In genomic region chr16:4515611-4516233, GRCh38 we compare ENCODE assay signal across 8 cellular contexts. TPM values are rescaled to one million over a fixed set of nuclear protein-coding genes. Genes with fewer than 3 reads are reported as not detected.
DNase-seq lines count a peak whose midpoint lies in the region; ATAC-seq, FAIRE-seq and TF ChIP-seq lines count a peak whose summit lies in the region.

No MANE protein-coding gene starts in this region.

- peak overlapping the region; percentile 76 for H3K4me3 Mint-ChIP-seq in activated CD8-positive, alpha-beta T cell treated with anti-CD3 and anti-CD28 coated beads, Interleukin-2, amount 10 ng/mL, durations not matched to agents 7 days and 5 days
- peak overlapping the region; percentile 24 to 75 (median 56) for H3K4me3 Mint-ChIP-seq in naive thymus-derived CD8-positive, alpha-beta T cell

- DNase-seq in GM12892 (ENCODE audit: insufficient read length), result no peak
- no peak for DNase-seq in activated CD8-positive, alpha-beta T cell treated with anti-CD3 and anti-CD28 coated beads, Interleukin-2, amount 10 ng/mL, durations not matched to agents 7 days and 5 days
- DNase-seq in naive thymus-derived CD8-positive, alpha-beta T cell, result no peak
- no peak for DNase-seq in LoVo (ENCODE audit: low spot score)

- ATAC-seq in HG03175 (IDR thresholded peaks at IDR 0.05; ENCODE audit: unreplicated experiment) (peak; percentile 57), HG02763 (IDR thresholded peaks at IDR 0.05; ENCODE audit: unreplicated experiment) (no peak), HG02840 (IDR thresholded peaks at IDR 0.05; ENCODE audit: low FRiP score, unreplicated experiment) (no peak), GM18519 (IDR thresholded peaks at IDR 0.05; ENCODE audit: low FRiP score, unreplicated experiment) (no peak)
- ATAC-seq in activated CD8-positive, alpha-beta T cell treated with anti-CD3 and anti-CD28 coated beads, Interleukin-2, amount 10 ng/mL, durations not matched to agents 7 days and 5 days, result peak; percentile 38
- peak; percentile 37 to 44 for ATAC-seq in naive thymus-derived CD8-positive, alpha-beta T cell

- POLR2A ChIA-PET in activated CD8-positive, alpha-beta T cell treated with anti-CD3 and anti-CD28 coated beads, Interleukin-2, amount 10 ng/mL, durations not matched to agents 7 days and 5 days (lab: Charles Lee), result interaction anchor here (0.9 to 1.7 kb wide), 3 partner anchors 10 to 39 kb away, joined by 3 to 13 read pairs (median 3); no protein-coding TSS in a partner anchor
- POLR2A ChIA-PET in naive thymus-derived CD8-positive, alpha-beta T cell (lab: Charles Lee), result interaction anchor here (0.5 to 2.0 kb wide), 5 partner anchors 12 to 590 kb away, joined by 3 to 14 read pairs (median 3); partner anchors contain the start of gene CDIP1

- H3K27ac Mint-ChIP-seq in activated CD8-positive, alpha-beta T cell treated with anti-CD3 and anti-CD28 coated beads, Interleukin-2, amount 10 ng/mL, durations not matched to agents 7 days and 5 days, result peak overlapping the region; percentile 97
- peak overlapping the region; percentile 85 to 95 (median 89) for H3K27ac Mint-ChIP-seq in naive thymus-derived CD8-positive, alpha-beta T cell

- peak; percentile 78 for FAIRE-seq in GM12892 (lab: Jason Lieb, UNC)

- no peaks in the 10 kb centered on the region for H3K9me3 Mint-ChIP-seq in activated CD8-positive, alpha-beta T cell treated with anti-CD3 and anti-CD28 coated beads, Interleukin-2, amount 10 ng/mL, durations not matched to agents 7 days and 5 days (ENCODE audit: insufficient read depth)
- no peaks in the 10 kb centered on the region for H3K9me3 Mint-ChIP-seq in naive thymus-derived CD8-positive, alpha-beta T cell

- no peaks in the 10 kb centered on the region for H3K27me3 Mint-ChIP-seq in activated CD8-positive, alpha-beta T cell treated with anti-CD3 and anti-CD28 coated beads, Interleukin-2, amount 10 ng/mL, durations not matched to agents 7 days and 5 days (ENCODE audit: low read depth)
- H3K27me3 Mint-ChIP-seq in naive thymus-derived CD8-positive, alpha-beta T cell, result no peaks in the 10 kb centered on the region

- no peak for TF ChIP-seq POLR2A in GM12892 (IDR thresholded peaks at IDR 0.05; ENCODE audit: low read depth, low read length)

- CTCF ChIA-PET in activated CD8-positive, alpha-beta T cell treated with anti-CD3 and anti-CD28 coated beads, Interleukin-2, amount 10 ng/mL, durations not matched to agents 7 days and 5 days (lab: Charles Lee), result interaction anchor here (1.0 to 6.0 kb wide), 13 partner anchors 10 to 109 kb away, joined by 3 to 86 read pairs (median 5); partner anchors contain the start of genes HMOX2 and MGRN1

- H3K36me3 Mint-ChIP-seq in activated CD8-positive, alpha-beta T cell treated with anti-CD3 and anti-CD28 coated beads, Interleukin-2, amount 10 ng/mL, durations not matched to agents 7 days and 5 days (ENCODE audit: low read depth), result peaks cover 42% of the 10 kb centered on the region
- H3K36me3 Mint-ChIP-seq in naive thymus-derived CD8-positive, alpha-beta T cell, result peaks cover 0 to 29% (median 4%) of the 10 kb centered on the region in 3 donors

- H3K4me1 Mint-ChIP-seq in activated CD8-positive, alpha-beta T cell treated with anti-CD3 and anti-CD28 coated beads, Interleukin-2, amount 10 ng/mL, durations not matched to agents 7 days and 5 days (ENCODE audit: low read depth), result peaks cover 68% of the 10 kb centered on the region
- H3K4me1 Mint-ChIP-seq in naive thymus-derived CD8-positive, alpha-beta T cell, result peaks cover 31 to 79% (median 58%) of the 10 kb centered on the region in 4 donors

RNA-seq across cellular contexts. Expression of gene CDIP1, which starts 22.9 kb away (rescaled TPM):
- 3.3 TPM for polyA plus RNA-seq in GM12892 (2012; ENCODE audit: missing spikeins)
- total RNA-seq in activated CD8-positive, alpha-beta T cell treated with anti-CD3 and anti-CD28 coated beads, Interleukin-2, amount 10 ng/mL, durations not matched to agents 7 days and 5 days, result 10 to 100 TPM; 44.0 to 48.7 TPM
- 10 to 100 TPM; 23.4 to 25.5 TPM for total RNA-seq in naive thymus-derived CD8-positive, alpha-beta T cell
- 10 to 100 TPM; 18.2 to 25.3 (median 25.0) TPM for polyA plus RNA-seq in naive thymus-derived CD8-positive, alpha-beta T cell

RNA-seq across cellular contexts. Expression of gene HMOX2, which starts 39.5 kb away (rescaled TPM):
- polyA plus RNA-seq in GM12892 (2012; ENCODE audit: missing spikeins), result 25.8 TPM
- 10 to 100 TPM; 92.6 to 97.4 TPM for total RNA-seq in activated CD8-positive, alpha-beta T cell treated with anti-CD3 and anti-CD28 coated beads, Interleukin-2, amount 10 ng/mL, durations not matched to agents 7 days and 5 days
- total RNA-seq in naive thymus-derived CD8-positive, alpha-beta T cell, result 10 to 100 TPM; 64.3 to 71.9 TPM
- 100 to 1,000 TPM; 123 to 210 (median 145) TPM for polyA plus RNA-seq in naive thymus-derived CD8-positive, alpha-beta T cell

RNA-seq across cellular contexts. Expression of gene C16orf96, which starts 40.4 kb away (rescaled TPM):
- not detected for polyA plus RNA-seq in GM12892 (2012; ENCODE audit: missing spikeins)
- under 1 TPM; 0.13 TPM for total RNA-seq in activated CD8-positive, alpha-beta T cell treated with anti-CD3 and anti-CD28 coated beads, Interleukin-2, amount 10 ng/mL, durations not matched to agents 7 days and 5 days
- under 1 TPM; 0.38 to 0.52 TPM for total RNA-seq in naive thymus-derived CD8-positive, alpha-beta T cell
- under 1 TPM in 2 of 3 donors, not detected in 1; 0.07 to 0.08 TPM for polyA plus RNA-seq in naive thymus-derived CD8-positive, alpha-beta T cell

RNA-seq across cellular contexts. Expression of gene NMRAL1, which starts 41.3 kb away (rescaled TPM):
- 45.9 TPM for polyA plus RNA-seq in GM12892 (2012; ENCODE audit: missing spikeins)
- 10 to 100 TPM; 53.6 to 55.6 TPM for total RNA-seq in activated CD8-positive, alpha-beta T cell treated with anti-CD3 and anti-CD28 coated beads, Interleukin-2, amount 10 ng/mL, durations not matched to agents 7 days and 5 days
- 10 to 100 TPM; 53.7 to 63.1 TPM for total RNA-seq in naive thymus-derived CD8-positive, alpha-beta T cell
- 10 to 100 TPM; 52.3 to 67.9 (median 62.9) TPM for polyA plus RNA-seq in naive thymus-derived CD8-positive, alpha-beta T cell

Comparison
In these comparisons a context has a peak if more than half of its experiments do, and no peak if none do; other contexts are left out.
1. ATAC-seq: peak in HG03175 (single experiment), activated CD8-positive, alpha-beta T cell treated with anti-CD3 and anti-CD28 coated beads, Interleukin-2, amount 10 ng/mL, durations not matched to agents 7 days and 5 days (single experiment) and naive thymus-derived CD8-positive, alpha-beta T cell (2 of 2); none in HG02763 (single experiment), HG02840 (single experiment) and GM18519 (single experiment).